In the genomic region with DNA sequence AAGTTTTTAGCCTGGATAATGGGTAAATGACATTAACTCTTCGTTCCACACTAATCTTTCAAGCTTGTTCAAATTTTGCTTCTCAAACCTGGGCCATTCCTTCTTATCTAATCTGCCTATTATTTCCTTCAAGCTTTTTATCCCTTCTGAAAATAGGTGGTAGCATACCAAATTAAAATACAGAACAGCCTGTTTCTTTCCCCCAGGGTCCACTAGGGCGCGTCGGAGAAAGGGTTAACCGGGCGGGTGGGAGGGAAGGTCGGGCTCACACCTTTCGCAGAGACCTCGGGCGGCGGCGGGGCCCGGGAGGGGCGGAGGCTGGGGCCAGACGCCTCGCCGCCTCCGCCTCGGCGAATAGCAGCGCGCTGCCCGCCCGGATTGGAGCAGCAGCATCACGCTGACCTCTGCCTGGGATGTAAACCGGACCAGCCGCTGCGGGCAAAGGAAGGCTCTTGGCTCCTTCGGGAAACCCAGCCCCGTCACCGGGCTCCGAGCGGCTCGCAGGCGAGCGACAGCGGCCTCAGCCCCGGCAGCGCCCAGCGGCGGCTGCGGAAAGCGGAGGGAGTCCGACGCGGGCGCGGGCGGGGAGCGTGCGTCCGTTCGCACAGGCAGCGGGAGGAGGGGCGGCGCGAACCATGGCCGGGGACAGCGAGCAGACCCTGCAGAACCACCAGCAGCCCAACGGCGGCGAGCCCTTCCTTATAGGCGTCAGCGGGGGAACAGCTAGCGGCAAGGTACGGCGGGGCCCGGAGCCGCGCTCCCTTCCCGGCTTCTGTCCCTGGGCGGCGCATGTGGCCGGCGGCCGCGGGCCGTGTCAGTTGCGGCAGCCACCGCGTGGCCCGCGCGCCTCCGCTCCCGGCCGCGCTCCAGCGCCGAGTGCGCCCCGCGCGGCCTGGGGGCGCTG, we compare ENCODE assay signal across 8 cellular contexts. TPM values are rescaled to one million over a fixed set of nuclear protein-coding genes. Genes with fewer than 3 reads are reported as not detected.
DNase-seq lines count a peak whose midpoint lies in the region; ATAC-seq and TF ChIP-seq lines count a peak whose summit lies in the region.

Gene UCK2, plus strand, starts transcription at position 416 of the 904 bp plus-strand sequence. Its CDS starts 220 bp downstream, at position 636.

- peak within 1 kb of the TSS; percentile 95 for H3K4me3 Mint-ChIP-seq in activated naive CD8-positive, alpha-beta T cell treated with anti-CD3 and anti-CD28 coated beads for 36 hours
- peak within 1 kb of the TSS; percentile 98 for H3K4me3 Mint-ChIP-seq in type B pancreatic cell

- H3K9ac ChIP-seq in SK-N-SH = peak within 1 kb of the TSS; percentile 71

- H3K4me3 ChIP-seq in GM08714 (ENCODE audit: low read length) = peak within 1 kb of the TSS; percentile 97
- H3K4me3 ChIP-seq in H7 (ENCODE audit: insufficient read depth, low read depth, low read length) = peak within 1 kb of the TSS; percentile 98
- peak within 1 kb of the TSS; percentile 70 to 96 for H3K4me3 ChIP-seq in SK-N-SH (ENCODE audit: low read depth in 2 of 2, low read length in 1 of 2)

- H4K20me1 ChIP-seq in SK-N-SH (ENCODE audit: insufficient read depth) = peaks cover 2% of the 10 kb centered on the region; the same call in 1 of the 2 replicates

- peak within 1 kb of the TSS; percentile 90 for H2AFZ ChIP-seq in SK-N-SH (ENCODE audit: low read depth)

- ATAC-seq in Right ventricle myocardium superior (ENCODE audit: poor library complexity) = peak; percentile 97

- no peaks in the 10 kb centered on the region for H3K9me2 ChIP-seq in SK-N-SH

- peak within 1 kb of the TSS; percentile 83 for H3K4me2 ChIP-seq in SK-N-SH

- TF ChIP-seq EP300 in SK-N-SH (IDR thresholded peaks at IDR 0.05; ENCODE audit: borderline replicate concordance in 1 of 2, low read depth in 1 of 2, low read length in 1 of 2) = 0 out of 4 replicates have a peak, but pooled peaks of 1 of the 2 experiments have one; percentile 11

- intact Hi-C loops in Right ventricle myocardium superior (cut with DNase I) = no loop called here

- peak within 1 kb of the TSS; percentile 70 to 89 for H3K27ac ChIP-seq in SK-N-SH (ENCODE audit: low read depth in 2 of 2, low read length in 1 of 2)

- TF ChIP-seq CTCF in SK-N-SH (IDR thresholded peaks at IDR 0.05) = no peak
- TF ChIP-seq CTCF in type B pancreatic cell (conservative IDR thresholded peaks at IDR 0.05) = peak; percentile 55

- peaks cover 15% of the 10 kb centered on the region for H3F3A ChIP-seq in SK-N-SH (replicated peaks; ENCODE audit: insufficient read depth)

- CTCF ChIA-PET in SK-N-SH (lab: Yijun Ruan, JAX) = interaction anchor here (0.9 to 4.2 kb wide), 4 partner anchors 9 to 81 kb away, joined by 3 to 21 read pairs (median 4); no protein-coding TSS in a partner anchor

- H3K9me3 ChIP-seq in SK-N-SH = no peaks in the 10 kb centered on the region

- H3K36me3 ChIP-seq in H7 (replicated peaks; ENCODE audit: control insufficient read depth, insufficient read depth, low read length) (peaks cover 2% of the 10 kb centered on the region; the same call in 1 of the 2 replicates), SK-N-SH (replicated peaks in 1 of 2; ENCODE audit: control insufficient read depth in 1 of 2, insufficient read depth in 2 of 2, low read length in 1 of 2) (no peaks in the 10 kb centered on the region)

- H3K27me3 Mint-ChIP-seq in activated naive CD8-positive, alpha-beta T cell treated with anti-CD3 and anti-CD28 coated beads for 36 hours = no peaks in the 10 kb centered on the region
- no peaks in the 10 kb centered on the region for H3K27me3 Mint-ChIP-seq in type B pancreatic cell

- no peak for TF ChIP-seq RAD21 in SK-N-SH (IDR thresholded peaks at IDR 0.05; ENCODE audit: low read length)

- peaks cover 29% of the 10 kb centered on the region for H3K36me3 Mint-ChIP-seq in activated naive CD8-positive, alpha-beta T cell treated with anti-CD3 and anti-CD28 coated beads for 36 hours
- peaks cover 11% of the 10 kb centered on the region for H3K36me3 Mint-ChIP-seq in type B pancreatic cell

- WGBS in SK-N-SH (ENCODE audit: low lambda C conversion rate) = 4% methylated on average over 22 of the region's 95 CpGs

- POLR2A ChIA-PET in SK-N-SH (lab: Yijun Ruan, JAX) = interaction anchor here (0.5 kb wide), 1 partner anchor 180 kb away, joined by 3 read pairs; no protein-coding TSS in a partner anchor

- peaks cover 16% of the 10 kb centered on the region for H3K4me1 Mint-ChIP-seq in activated naive CD8-positive, alpha-beta T cell treated with anti-CD3 and anti-CD28 coated beads for 36 hours
- H3K4me1 Mint-ChIP-seq in type B pancreatic cell (ENCODE audit: unreplicated experiment) = peaks cover 13% of the 10 kb centered on the region

- H3K79me2 ChIP-seq in SK-N-SH (ENCODE audit: insufficient read depth) = peaks cover 36% of the 10 kb centered on the region

- H3K9me3 Mint-ChIP-seq in activated naive CD8-positive, alpha-beta T cell treated with anti-CD3 and anti-CD28 coated beads for 36 hours = peaks cover 1% of the 10 kb centered on the region
- no peaks in the 10 kb centered on the region for H3K9me3 Mint-ChIP-seq in type B pancreatic cell

- peak within 1 kb of the TSS; percentile 95 for H3K27ac Mint-ChIP-seq in activated naive CD8-positive, alpha-beta T cell treated with anti-CD3 and anti-CD28 coated beads for 36 hours
- peak within 1 kb of the TSS; percentile 95 for H3K27ac Mint-ChIP-seq in type B pancreatic cell

- H3K27me3 ChIP-seq in H7 (ENCODE audit: control insufficient read depth, insufficient read depth, low read length) (no peaks in the 10 kb centered on the region), SK-N-SH (ENCODE audit: insufficient read depth) (no peaks in the 10 kb centered on the region)

- DNase-seq in H7 (peak; percentile 94), LoVo (ENCODE audit: low spot score) (peak; percentile 84), SK-N-SH (peak; percentile 95), Right ventricle myocardium superior (peak; percentile 85), pons (ENCODE audit: low spot score) (peak; percentile 66), type B pancreatic cell (ENCODE audit: extremely low spot score, unreplicated experiment) (peak; percentile 84)
- DNase-seq in activated naive CD8-positive, alpha-beta T cell treated with anti-CD3 and anti-CD28 coated beads for 36 hours = peak; percentile 86

- H3K4me1 ChIP-seq in SK-N-SH (ENCODE audit: control insufficient read depth in 1 of 2, insufficient read depth in 2 of 2, low read depth in 1 of 2, low read length in 1 of 2) = peaks cover 6 to 11% of the 10 kb centered on the region in 2 experiments; a peak in 3 of 4 replicates

TF ChIP-seq in SK-N-SH, 30 proteins besides CTCF, POLR2A, EP300 and RAD21:
- TF ChIP-seq GABPA (IDR thresholded peaks at IDR 0.05; ENCODE audit: low read depth) (no peak), TAF1 (IDR thresholded peaks at IDR 0.05; ENCODE audit: borderline replicate concordance, low read depth, low read length) (peak; percentile 30), YY1 (IDR thresholded peaks at IDR 0.05; ENCODE audit: low read depth) (no peak; the same call in 1 of the 2 replicates), MAX (IDR thresholded peaks at IDR 0.05; ENCODE audit: low read depth) (peak; percentile 44; the same call in 1 of the 2 replicates), POLR2AphosphoS5 (IDR thresholded peaks at IDR 0.05; ENCODE audit: low read depth, low read length) (peak; percentile 75), USF1 (IDR thresholded peaks at IDR 0.05; ENCODE audit: borderline replicate concordance, low read depth) (peak; percentile 29; the same call in 1 of the 2 replicates), MXI1 (IDR thresholded peaks at IDR 0.05; ENCODE audit: low read depth, low read length) (peak; percentile 83)
TF ChIP-seq in SK-N-SH: peak in this region for 5.

RNA-seq across cellular contexts. Expression of gene UCK2, which starts in this region (rescaled TPM):
- total RNA-seq in H7 (2014; rRNA removed; shearing (Covaris generic)) = 158 and 160 TPM in 2 replicates
- 50.1 and 53.7 TPM in 2 replicates for polyA plus RNA-seq in SK-N-SH (2012; rRNA removed)
- polyA plus RNA-seq in SK-N-SH (2012; cell fraction: cytosol; rRNA removed) = 40.5 and 49.8 TPM in 2 replicates
- 41.0 and 41.1 TPM in 2 replicates for polyA plus RNA-seq in SK-N-SH (2012; cell fraction: nucleus; rRNA removed)
- total RNA-seq in activated naive CD8-positive, alpha-beta T cell treated with anti-CD3 and anti-CD28 coated beads for 36 hours = 10 to 100 TPM; 88.6 to 92.2 TPM
- total RNA-seq in Right ventricle myocardium superior = 6.2 TPM
- total RNA-seq in type B pancreatic cell (ENCODE audit: low replicate concordance) = 34.9 and 59.3 TPM in 2 replicates

Comparison
In these comparisons a context has a peak if more than half of its experiments do, and no peak if none do; other contexts are left out.
1. Peak in every context shown above with its lines: DNase-seq, ATAC-seq, H3K4me3 ChIP-seq and H3K27ac ChIP-seq.